Comparison of ENCODE assay signal across 21 cellular contexts in the genomic region with DNA sequence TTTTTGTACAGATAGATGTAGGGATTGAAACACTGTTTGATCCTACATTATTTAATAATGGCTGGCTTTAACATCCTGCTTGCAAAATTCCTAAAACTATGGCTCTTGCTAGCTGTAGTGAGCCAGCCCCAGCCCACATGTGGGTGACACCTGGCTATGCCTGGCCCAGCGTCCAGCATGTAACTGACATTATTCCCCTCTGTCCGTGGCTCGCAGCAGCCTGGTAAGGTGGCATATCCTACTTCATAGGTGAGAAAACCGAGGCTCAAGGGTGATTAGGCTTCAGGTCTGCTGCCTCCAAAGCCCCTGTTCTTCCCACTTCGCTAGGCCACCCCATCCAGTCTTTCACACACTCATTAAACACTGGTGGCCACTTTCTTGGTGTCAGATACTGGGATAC. TPM values are rescaled to one million over a fixed set of nuclear protein-coding genes. Genes with fewer than 3 reads are reported as not detected.
DNase-seq lines count a peak whose midpoint lies in the region; ATAC-seq, FAIRE-seq and TF ChIP-seq lines count a peak whose summit lies in the region.
"Had no signal": no experiment of that assay in that cellular context is flagged by ENCODE, and none has a peak within 500 bp of the region (broad histone marks: within the 10 kb centered on the region; RNA-seq: fewer than 3 reads in every experiment).

No MANE protein-coding gene starts in this region.

- intact Hi-C loops in activated CD4-positive, alpha-beta T cell treated with anti-CD3 and anti-CD28 coated beads, Interleukin-2, amount 10 ng/mL, durations not matched to agents 24 days and 14 days (cut with micrococcal nuclease) = no loop called here

- H2AFZ ChIP-seq in GM23338 = no peak overlapping the region
- H2AFZ ChIP-seq: GM23248 had no signal

- H3K9me3 Mint-ChIP-seq in activated CD4-positive, alpha-beta T cell treated with anti-CD3 and anti-CD28 coated beads, Interleukin-2, amount 10 ng/mL, durations not matched to agents 24 days and 14 days = no peaks in the 10 kb centered on the region
- H3K9me3 Mint-ChIP-seq in GM23338 = no peaks in the 10 kb centered on the region
- H3K9me3 Mint-ChIP-seq: CD8-positive, alpha-beta T cell had no signal

- peak overlapping the region; percentile 80; the same call in 1 of the 2 replicates for H3K9ac ChIP-seq in BLaER1
- peak overlapping the region; percentile 55 for H3K9ac ChIP-seq in mucosa of stomach (ENCODE audit: low read length)
- H3K9ac ChIP-seq: GM23248 had no signal

- no peaks in the 10 kb centered on the region for H3K9me2 ChIP-seq in GM23338 (ENCODE audit: insufficient read depth)

- no peak overlapping the region for H3K4me3 Mint-ChIP-seq in activated CD4-positive, alpha-beta T cell treated with anti-CD3 and anti-CD28 coated beads, Interleukin-2, amount 10 ng/mL, durations not matched to agents 24 days and 14 days
- no peak overlapping the region for H3K4me3 Mint-ChIP-seq in GM23338
- H3K4me3 Mint-ChIP-seq: CD8-positive, alpha-beta T cell had no signal

- TF ChIP-seq CTCF in coronary artery (IDR thresholded peaks at IDR 0.05) (no peak), GM23338 (conservative IDR thresholded peaks at IDR 0.05; ENCODE audit: low read depth in 2 of 2) (no peak)

- H3K27me3 Mint-ChIP-seq in activated CD4-positive, alpha-beta T cell treated with anti-CD3 and anti-CD28 coated beads, Interleukin-2, amount 10 ng/mL, durations not matched to agents 24 days and 14 days = no peaks in the 10 kb centered on the region
- peaks cover 22% of the 10 kb centered on the region for H3K27me3 Mint-ChIP-seq in GM23338 (ENCODE audit: insufficient read depth, low read depth, poor library complexity)

- peaks cover 16% of the 10 kb centered on the region for H3K36me3 Mint-ChIP-seq in activated CD4-positive, alpha-beta T cell treated with anti-CD3 and anti-CD28 coated beads, Interleukin-2, amount 10 ng/mL, durations not matched to agents 24 days and 14 days (ENCODE audit: low read depth)
- peaks cover 6% of the 10 kb centered on the region; the same call in 2 of the 3 replicates for H3K36me3 Mint-ChIP-seq in GM23338 (ENCODE audit: low read depth)
- H3K36me3 Mint-ChIP-seq: CD8-positive, alpha-beta T cell had no signal

- H3F3A ChIP-seq in GM23338 (replicated peaks; ENCODE audit: low read depth) = peaks cover 8% of the 10 kb centered on the region; the same call in 1 of the 2 replicates

- DNase-seq in HTR-8/SVneo (ENCODE audit: insufficient read length, low spot score) (no peak), coronary artery (ENCODE audit: low spot score) (peak; percentile 55), T-helper 9 cell (no peak), GM23338 (ENCODE audit: low spot score) (no peak)
- no peak for DNase-seq in activated CD4-positive, alpha-beta T cell treated with anti-CD3 and anti-CD28 coated beads, Interleukin-2, amount 10 ng/mL, durations not matched to agents 24 days and 14 days
- DNase-seq: Calu3; CD8-positive, alpha-beta T cell; GM23248; MV-4-11; NCI-H1694 treated with DMSO at 0.1 percent for 48 hours; NCI-H2107; NCI-H510A; NCI-H748 treated with DMSO at 0.1 percent for 48 hours; SIG-M5 had no signal

- H3K4me2 ChIP-seq in BLaER1 = peak overlapping the region; percentile 90
- no peak overlapping the region for H3K4me2 ChIP-seq in GM23338
- H3K4me2 ChIP-seq: A549 had no signal

- no peaks in the 10 kb centered on the region for H3K9me3 ChIP-seq in BLaER1
- H3K9me3 ChIP-seq in mucosa of stomach (ENCODE audit: control insufficient read depth, low read length) = no peaks in the 10 kb centered on the region
- H3K9me3 ChIP-seq: A549 had no signal

- peaks cover 20% of the 10 kb centered on the region for H3K79me2 ChIP-seq in GM23338 (replicated peaks; ENCODE audit: insufficient read depth)

- H3K4me3 ChIP-seq in BLaER1 = peak overlapping the region; percentile 66
- H3K4me3 ChIP-seq in coronary artery = no peak overlapping the region
- H3K4me3 ChIP-seq in mucosa of stomach (ENCODE audit: low read length) = no peak overlapping the region
- no peak overlapping the region for H3K4me3 ChIP-seq in GM23338
- H3K4me3 ChIP-seq: A549, GM23248, K562 had no signal

- no peak for ATAC-seq in GM23338
- ATAC-seq: A549; CD8-positive, alpha-beta T cell; HCT116; K562 had no signal

- H3K4me1 ChIP-seq in BLaER1 (peaks cover 95% of the 10 kb centered on the region), mucosa of stomach (ENCODE audit: control insufficient read depth, insufficient read depth, low read length) (peaks cover 50% of the 10 kb centered on the region), GM23338 (ENCODE audit: insufficient read depth) (peaks cover 45% of the 10 kb centered on the region)

- H3K36me3 ChIP-seq in BLaER1 (peaks cover 14% of the 10 kb centered on the region; the same call in 1 of the 2 replicates), mucosa of stomach (ENCODE audit: control insufficient read depth, insufficient read depth, low read length) (no peaks in the 10 kb centered on the region), GM23338 (ENCODE audit: insufficient read depth) (no peaks in the 10 kb centered on the region)

- H3K27ac Mint-ChIP-seq in activated CD4-positive, alpha-beta T cell treated with anti-CD3 and anti-CD28 coated beads, Interleukin-2, amount 10 ng/mL, durations not matched to agents 24 days and 14 days = no peak overlapping the region
- H3K27ac Mint-ChIP-seq in GM23338 = no peak overlapping the region; the same call in 1 of the 2 replicates
- H3K27ac Mint-ChIP-seq: CD8-positive, alpha-beta T cell had no signal

- H3K27me3 ChIP-seq in BLaER1 (no peaks in the 10 kb centered on the region), mucosa of stomach (ENCODE audit: control insufficient read depth, insufficient read depth, low read length) (no peaks in the 10 kb centered on the region), GM23338 (ENCODE audit: insufficient read depth) (no peaks in the 10 kb centered on the region)

- peaks cover 27% of the 10 kb centered on the region for H3K4me1 Mint-ChIP-seq in activated CD4-positive, alpha-beta T cell treated with anti-CD3 and anti-CD28 coated beads, Interleukin-2, amount 10 ng/mL, durations not matched to agents 24 days and 14 days
- H3K4me1 Mint-ChIP-seq in GM23338 = peaks cover 64% of the 10 kb centered on the region

- peaks cover 25% of the 10 kb centered on the region for H4K20me1 ChIP-seq in BLaER1
- peaks cover 26% of the 10 kb centered on the region for H4K20me1 ChIP-seq in GM23338 (replicated peaks; ENCODE audit: insufficient read depth)

- peak; percentile 74 for FAIRE-seq in HTR-8/SVneo (lab: Jason Lieb, UNC)
- FAIRE-seq: GM12891, GM19239, K562 had no signal

- peak overlapping the region; percentile 90 for H3K27ac ChIP-seq in BLaER1
- H3K27ac ChIP-seq in coronary artery = no peak overlapping the region
- no peak overlapping the region for H3K27ac ChIP-seq in GM23338 (ENCODE audit: low read depth)
- H3K27ac ChIP-seq: A549, GM23248 had no signal

TF ChIP-seq in GM23338, 12 proteins besides CTCF, POLR2A, EP300 and RAD21 (continues in another document):
- no peak for TF ChIP-seq CREB1 (CRISPR knock-in tag; IDR thresholded peaks at IDR 0.05; ENCODE audit: low read depth)
- no peak for TF ChIP-seq NANOG (IDR thresholded peaks at IDR 0.05; ENCODE audit: borderline replicate concordance)
- no peak for TF ChIP-seq JUNB (IDR thresholded peaks at IDR 0.05; ENCODE audit: unreplicated experiment)
- TF ChIP-seq EZH2phosphoT487 (IDR thresholded peaks at IDR 0.05; ENCODE audit: unreplicated experiment) = no peak
- no peak for TF ChIP-seq STAT1 (IDR thresholded peaks at IDR 0.05; ENCODE audit: unreplicated experiment)
- no peak for TF ChIP-seq EZH2 (IDR thresholded peaks at IDR 0.05; ENCODE audit: low read depth, unreplicated experiment)

RNA-seq across cellular contexts. Expression of a gene that starts 1.6 kb away (rescaled TPM):
- total RNA-seq in activated CD4-positive, alpha-beta T cell treated with anti-CD3 and anti-CD28 coated beads, Interleukin-2, amount 10 ng/mL, durations not matched to agents 24 days and 14 days = 14.6 and 16.5 TPM in 2 replicates
- 13.4 and 15.8 TPM in 2 replicates for total RNA-seq in GM23338 (2014; rRNA removed; shearing (Covaris generic))
- 15.0 and 16.2 TPM in 2 replicates for polyA plus RNA-seq in GM23338 (2016; fragmentation: Nextera tagmentation; extraction: Ambion mirVana)

RNA-seq across cellular contexts. Expression of a gene that starts 26.0 kb away (rescaled TPM):
- 99.0 and 102 TPM in 2 replicates for total RNA-seq in activated CD4-positive, alpha-beta T cell treated with anti-CD3 and anti-CD28 coated beads, Interleukin-2, amount 10 ng/mL, durations not matched to agents 24 days and 14 days
- 69.5 and 87.4 TPM in 2 replicates for total RNA-seq in GM23338 (2014; rRNA removed; shearing (Covaris generic))
- polyA plus RNA-seq in GM23338 (2016; fragmentation: Nextera tagmentation; extraction: Ambion mirVana) = 20.0 and 20.7 TPM in 2 replicates
